In the genomic region with DNA sequence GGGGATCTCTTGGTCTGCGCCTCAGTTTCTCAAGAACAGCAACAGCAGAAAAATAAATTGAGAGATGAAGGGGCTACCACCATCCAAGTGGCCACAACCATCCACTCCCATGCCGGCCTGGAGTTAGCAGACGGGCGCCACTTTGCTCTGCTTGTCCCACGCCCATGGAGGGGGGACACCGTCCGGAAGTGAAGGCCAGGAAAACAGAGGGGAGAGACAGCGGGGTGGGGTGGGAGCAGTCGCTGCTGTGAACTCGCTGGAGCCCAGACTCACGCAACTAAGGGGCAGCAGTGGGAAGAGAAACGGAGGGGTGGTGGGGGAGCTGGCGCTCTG, we compare ENCODE assay signal across 9 cellular contexts.
DNase-seq lines count a peak whose midpoint lies in the region; ATAC-seq and TF ChIP-seq lines count a peak whose summit lies in the region.
"Had no signal": no experiment of that assay in that cellular context is flagged by ENCODE, and none has a peak within 500 bp of the region (broad histone marks: within the 10 kb centered on the region; RNA-seq: fewer than 3 reads in every experiment).

No MANE protein-coding gene starts in this region.

- H3K9me3 Mint-ChIP-seq in activated T-cell treated with anti-CD3 and anti-CD28 coated beads, Interleukin-2, amount 50 U/mL, for 72 hours: no peaks in the 10 kb centered on the region

- H2AFZ ChIP-seq in Karpas-422 (ENCODE audit: low read length): no peak overlapping the region

- peak overlapping the region; percentile 35 for H3K27ac Mint-ChIP-seq in activated T-cell treated with anti-CD3 and anti-CD28 coated beads, Interleukin-2, amount 50 U/mL, for 72 hours

- H3K9ac ChIP-seq in Karpas-422 (ENCODE audit: low read length): no peak overlapping the region

- H3K27me3 ChIP-seq in muscle layer of duodenum (ENCODE audit: low read depth, low read length): no peaks in the 10 kb centered on the region
- H3K27me3 ChIP-seq in Karpas-422 (ENCODE audit: low read length): no peaks in the 10 kb centered on the region

- no peaks in the 10 kb centered on the region for H3K79me2 ChIP-seq in Karpas-422 (ENCODE audit: low read length)

- H3K27me3 Mint-ChIP-seq in activated T-cell treated with anti-CD3 and anti-CD28 coated beads, Interleukin-2, amount 50 U/mL, for 72 hours (ENCODE audit: low read depth): peaks cover 15% of the 10 kb centered on the region

- no peak for TF ChIP-seq CTCF in coronary artery (IDR thresholded peaks at IDR 0.05)

- H3K9me2 ChIP-seq in Karpas-422 (replicated peaks; ENCODE audit: insufficient read depth, low read length): no peaks in the 10 kb centered on the region

- peak overlapping the region; percentile 86 to 87 for H3K4me3 Mint-ChIP-seq in activated T-cell treated with anti-CD3 and anti-CD28 coated beads, Interleukin-2, amount 50 U/mL, for 72 hours

- no peaks in the 10 kb centered on the region for H3K36me3 Mint-ChIP-seq in activated T-cell treated with anti-CD3 and anti-CD28 coated beads, Interleukin-2, amount 50 U/mL, for 72 hours (ENCODE audit: insufficient read depth in 2 of 2)

- DNase-seq in activated T-cell treated with anti-CD3 and anti-CD28 coated beads, Interleukin-2, amount 50 U/mL, for 72 hours: no peak
- DNase-seq in activated T-cell treated with anti-CD3 and anti-CD28 coated beads for 4 hours: no peak
- no peak for DNase-seq in coronary artery (ENCODE audit: low spot score)
- DNase-seq in Karpas-422: no peak
- no peak for DNase-seq in HCEC 1CT
- DNase-seq: NCI-H526 treated with DMSO at 0.1 percent for 48 hours had no signal

- no peak overlapping the region for H3K4me2 ChIP-seq in Karpas-422 (ENCODE audit: low read depth, low read length, poor library complexity, severe bottlenecking)

- no peaks in the 10 kb centered on the region for H4K20me1 ChIP-seq in Karpas-422 (ENCODE audit: insufficient read depth, low read depth, low read length)

- H3K4me1 Mint-ChIP-seq in activated T-cell treated with anti-CD3 and anti-CD28 coated beads, Interleukin-2, amount 50 U/mL, for 72 hours (ENCODE audit: low read depth): peaks cover 24% of the 10 kb centered on the region

- no peak for ATAC-seq in activated T-cell treated with anti-CD3 and anti-CD28 coated beads, Interleukin-2, amount 50 U/mL, for 72 hours (replicated peaks in 1 of 2)
- ATAC-seq in HG03520 (IDR thresholded peaks at IDR 0.05; ENCODE audit: unreplicated experiment): no peak

- H3K36me3 ChIP-seq in muscle layer of duodenum (ENCODE audit: control insufficient read depth in 1 of 2, insufficient read depth in 2 of 2, low read length in 2 of 2): no peaks in the 10 kb centered on the region
- no peaks in the 10 kb centered on the region for H3K36me3 ChIP-seq in urinary bladder (ENCODE audit: insufficient read depth)
- no peaks in the 10 kb centered on the region for H3K36me3 ChIP-seq in Karpas-422 (ENCODE audit: insufficient read depth, low read length)

- WGBS in urinary bladder: 27% methylated on average over 13 of the region's 13 CpGs

- H3K4me1 ChIP-seq in muscle layer of duodenum (ENCODE audit: control insufficient read depth in 1 of 2, insufficient read depth in 2 of 2, low read length in 2 of 2) (peaks cover 0 to 4% of the 10 kb centered on the region in 2 donors), urinary bladder (ENCODE audit: insufficient read depth) (no peaks in the 10 kb centered on the region), Karpas-422 (ENCODE audit: low read length) (no peaks in the 10 kb centered on the region)

- H3K9me3 ChIP-seq in muscle layer of duodenum (ENCODE audit: control insufficient read depth in 1 of 2, low read length in 2 of 2) (no peaks in the 10 kb centered on the region), Karpas-422 (ENCODE audit: low read length) (no peaks in the 10 kb centered on the region)

- H3K27ac ChIP-seq in coronary artery (peak overlapping the region in 1 of 2 donors; percentile 42), muscle layer of duodenum (ENCODE audit: low read length) (peak overlapping the region; percentile 36), urinary bladder (ENCODE audit: low read depth) (peak overlapping the region; percentile 73), Karpas-422 (ENCODE audit: low read length) (no peak overlapping the region)

- H3K4me3 ChIP-seq in coronary artery (peak overlapping the region; percentile 75), muscle layer of duodenum (ENCODE audit: low read depth in 1 of 2, low read length in 2 of 2) (peak overlapping the region; percentile 70 to 83), urinary bladder (ENCODE audit: low read depth, low read length) (peak overlapping the region; percentile 41), Karpas-422 (ENCODE audit: low read length) (no peak overlapping the region)
